In genomic region chr4:153346563-153346962, GRCh38 we compare ENCODE assay signal across 1 cellular context.
TF ChIP-seq lines count a peak whose summit lies in the region.

No MANE protein-coding gene starts in this region.

TF ChIP-seq in GM12878, 131 proteins besides CTCF, POLR2A, EP300 and RAD21 (continued from another document):
- TF ChIP-seq IRF5 (IDR thresholded peaks at IDR 0.05; ENCODE audit: borderline replicate concordance): no peak
- no peak for TF ChIP-seq CUX1 (IDR thresholded peaks at IDR 0.05; ENCODE audit: insufficient replicate concordance, low read depth, low read length)
- no peak for TF ChIP-seq SUPT20H (IDR thresholded peaks at IDR 0.05; ENCODE audit: borderline replicate concordance, control insufficient read depth, low read depth, low read length)
- TF ChIP-seq SIX5 (IDR thresholded peaks at IDR 0.05; ENCODE audit: low read depth, low read length, severe bottlenecking): no peak
- TF ChIP-seq FOS (IDR thresholded peaks at IDR 0.05; ENCODE audit: borderline replicate concordance, extremely low read depth, insufficient read length): no peak
- no peak for TF ChIP-seq CBX5 (IDR thresholded peaks at IDR 0.05; ENCODE audit: low read depth)
- TF ChIP-seq E2F4 (IDR thresholded peaks at IDR 0.05; ENCODE audit: low read depth, low read length): no peak
- TF ChIP-seq CBX3 (IDR thresholded peaks at IDR 0.05; ENCODE audit: borderline replicate concordance, low read depth): no peak
- no peak for TF ChIP-seq USF1 (IDR thresholded peaks at IDR 0.05; ENCODE audit: borderline replicate concordance, extremely low read length, insufficient read depth, low read depth, low read length)
